1 cellular context compared by ENCODE assay signal in the genomic region with DNA sequence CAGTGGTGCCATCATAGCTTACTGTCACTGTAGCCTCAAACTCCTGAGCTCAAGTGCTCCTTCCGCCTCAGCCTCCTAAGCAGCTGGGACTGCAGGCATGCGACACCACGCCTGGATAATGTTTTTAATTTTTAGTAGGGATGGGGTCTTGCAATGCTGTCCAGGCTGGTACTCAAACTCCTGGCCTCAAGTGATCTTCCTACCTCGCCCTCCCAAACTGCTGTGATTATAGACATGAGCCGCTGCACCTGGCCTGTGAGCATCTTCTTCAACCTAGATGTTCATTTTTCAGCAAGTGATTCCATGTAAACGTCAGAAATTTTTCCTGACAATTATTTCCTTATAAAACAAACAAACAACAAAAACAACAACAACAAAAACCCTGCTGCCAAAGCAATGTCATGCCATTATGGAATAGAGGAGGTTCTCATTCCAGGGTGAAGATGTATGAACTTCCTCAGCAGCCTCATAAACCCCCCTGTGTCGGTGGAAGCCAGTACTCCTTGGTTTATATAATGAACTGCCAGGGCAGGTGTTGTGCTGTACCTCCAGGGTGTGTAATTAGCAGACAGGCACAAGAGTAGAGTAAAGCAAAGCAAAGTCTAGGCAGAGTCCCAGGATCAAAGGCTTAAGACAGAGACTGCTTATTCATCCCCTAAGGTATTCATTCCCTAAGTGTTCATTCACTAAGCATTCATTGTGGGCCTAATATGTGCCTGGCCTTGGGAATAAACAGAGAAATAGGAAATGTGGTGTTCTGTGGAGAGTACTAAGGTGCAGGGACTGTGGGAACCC.
TF ChIP-seq lines count a peak whose summit lies in the region.

No MANE protein-coding gene starts in this region.

TF ChIP-seq in K562, 482 proteins besides CTCF, POLR2A, EP300 and RAD21:
- TF ChIP-seq, protein P1, sequence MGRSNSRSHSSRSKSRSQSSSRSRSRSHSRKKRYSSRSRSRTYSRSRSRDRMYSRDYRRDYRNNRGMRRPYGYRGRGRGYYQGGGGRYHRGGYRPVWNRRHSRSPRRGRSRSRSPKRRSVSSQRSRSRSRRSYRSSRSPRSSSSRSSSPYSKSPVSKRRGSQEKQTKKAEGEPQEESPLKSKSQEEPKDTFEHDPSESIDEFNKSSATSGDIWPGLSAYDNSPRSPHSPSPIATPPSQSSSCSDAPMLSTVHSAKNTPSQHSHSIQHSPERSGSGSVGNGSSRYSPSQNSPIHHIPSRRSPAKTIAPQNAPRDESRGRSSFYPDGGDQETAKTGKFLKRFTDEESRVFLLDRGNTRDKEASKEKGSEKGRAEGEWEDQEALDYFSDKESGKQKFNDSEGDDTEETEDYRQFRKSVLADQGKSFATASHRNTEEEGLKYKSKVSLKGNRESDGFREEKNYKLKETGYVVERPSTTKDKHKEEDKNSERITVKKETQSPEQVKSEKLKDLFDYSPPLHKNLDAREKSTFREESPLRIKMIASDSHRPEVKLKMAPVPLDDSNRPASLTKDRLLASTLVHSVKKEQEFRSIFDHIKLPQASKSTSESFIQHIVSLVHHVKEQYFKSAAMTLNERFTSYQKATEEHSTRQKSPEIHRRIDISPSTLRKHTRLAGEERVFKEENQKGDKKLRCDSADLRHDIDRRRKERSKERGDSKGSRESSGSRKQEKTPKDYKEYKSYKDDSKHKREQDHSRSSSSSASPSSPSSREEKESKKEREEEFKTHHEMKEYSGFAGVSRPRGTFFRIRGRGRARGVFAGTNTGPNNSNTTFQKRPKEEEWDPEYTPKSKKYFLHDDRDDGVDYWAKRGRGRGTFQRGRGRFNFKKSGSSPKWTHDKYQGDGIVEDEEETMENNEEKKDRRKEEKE (IDR thresholded peaks at IDR 0.05; ENCODE audit: borderline replicate concordance in 1 of 2, control insufficient read depth in 1 of 2, low read depth in 2 of 2, low read length in 1 of 2) = no peak
- no peak for TF ChIP-seq ZNF75A (CRISPR knock-in tag; IDR thresholded peaks at IDR 0.05)
- peak; percentile 82 for TF ChIP-seq ZNF121 (CRISPR knock-in tag; conservative IDR thresholded peaks at IDR 0.05)
- TF ChIP-seq, protein P2, sequence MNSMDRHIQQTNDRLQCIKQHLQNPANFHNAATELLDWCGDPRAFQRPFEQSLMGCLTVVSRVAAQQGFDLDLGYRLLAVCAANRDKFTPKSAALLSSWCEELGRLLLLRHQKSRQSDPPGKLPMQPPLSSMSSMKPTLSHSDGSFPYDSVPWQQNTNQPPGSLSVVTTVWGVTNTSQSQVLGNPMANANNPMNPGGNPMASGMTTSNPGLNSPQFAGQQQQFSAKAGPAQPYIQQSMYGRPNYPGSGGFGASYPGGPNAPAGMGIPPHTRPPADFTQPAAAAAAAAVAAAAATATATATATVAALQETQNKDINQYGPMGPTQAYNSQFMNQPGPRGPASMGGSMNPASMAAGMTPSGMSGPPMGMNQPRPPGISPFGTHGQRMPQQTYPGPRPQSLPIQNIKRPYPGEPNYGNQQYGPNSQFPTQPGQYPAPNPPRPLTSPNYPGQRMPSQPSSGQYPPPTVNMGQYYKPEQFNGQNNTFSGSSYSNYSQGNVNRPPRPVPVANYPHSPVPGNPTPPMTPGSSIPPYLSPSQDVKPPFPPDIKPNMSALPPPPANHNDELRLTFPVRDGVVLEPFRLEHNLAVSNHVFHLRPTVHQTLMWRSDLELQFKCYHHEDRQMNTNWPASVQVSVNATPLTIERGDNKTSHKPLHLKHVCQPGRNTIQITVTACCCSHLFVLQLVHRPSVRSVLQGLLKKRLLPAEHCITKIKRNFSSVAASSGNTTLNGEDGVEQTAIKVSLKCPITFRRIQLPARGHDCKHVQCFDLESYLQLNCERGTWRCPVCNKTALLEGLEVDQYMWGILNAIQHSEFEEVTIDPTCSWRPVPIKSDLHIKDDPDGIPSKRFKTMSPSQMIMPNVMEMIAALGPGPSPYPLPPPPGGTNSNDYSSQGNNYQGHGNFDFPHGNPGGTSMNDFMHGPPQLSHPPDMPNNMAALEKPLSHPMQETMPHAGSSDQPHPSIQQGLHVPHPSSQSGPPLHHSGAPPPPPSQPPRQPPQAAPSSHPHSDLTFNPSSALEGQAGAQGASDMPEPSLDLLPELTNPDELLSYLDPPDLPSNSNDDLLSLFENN (IDR thresholded peaks at IDR 0.05; ENCODE audit: low read depth in 2 of 2, low read length in 2 of 2) = no peak
- no peak for TF ChIP-seq ZNF175 (CRISPR knock-in tag; IDR thresholded peaks at IDR 0.05; ENCODE audit: low read depth)
TF ChIP-seq in K562: peak in this region for 1.
